Comparison of ENCODE assay signal across 19 cellular contexts in the genomic region with DNA sequence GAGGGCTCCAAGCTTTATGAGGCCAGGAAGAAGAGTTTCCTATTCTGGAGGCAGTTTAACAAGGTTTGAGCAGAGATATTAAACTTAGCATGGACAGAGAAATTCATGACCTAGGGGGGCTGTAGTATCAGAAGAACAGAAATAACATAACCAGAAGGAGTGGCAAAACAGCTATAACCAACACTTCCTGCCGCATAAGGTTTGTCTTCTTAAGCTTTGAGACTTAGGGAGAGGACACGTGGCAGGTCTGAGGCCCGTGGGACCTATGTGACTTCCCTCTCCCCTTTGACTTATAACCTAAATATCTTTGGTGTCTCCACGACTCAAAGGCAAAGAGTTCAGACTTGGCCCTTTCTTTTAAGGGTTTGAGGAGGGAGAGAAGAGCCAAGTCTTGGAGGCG.
DNase-seq lines count a peak whose midpoint lies in the region; ATAC-seq and TF ChIP-seq lines count a peak whose summit lies in the region.
"Had no signal": no experiment of that assay in that cellular context is flagged by ENCODE, and none has a peak within 500 bp of the region (broad histone marks: within the 10 kb centered on the region; RNA-seq: fewer than 3 reads in every experiment).

No MANE protein-coding gene starts in this region.

- no peak for TF ChIP-seq RAD21 in IMR-90 (IDR thresholded peaks at IDR 0.05; ENCODE audit: low read length)

- H2BK15ac ChIP-seq in IMR-90 (ENCODE audit: low read depth, low read length), result no peak overlapping the region

- H4K8ac ChIP-seq in IMR-90 (ENCODE audit: low read depth in 2 of 2, low read length in 2 of 2), result no peak overlapping the region

- no TSS peak for BruUV-seq in IMR-90 (replicated peaks; lab: Mats Ljungman, UMichigan)

- no peak overlapping the region for H3K4me3 Mint-ChIP-seq in activated naive CD8-positive, alpha-beta T cell
- H3K4me3 Mint-ChIP-seq in activated naive CD8-positive, alpha-beta T cell treated with anti-CD3 and anti-CD28 coated beads, Interleukin-2, amount 50 U/mL, for 24 hours, result no peak overlapping the region
- peak overlapping the region in 4 of 5 donors; percentile 0 to 60 (median 32) for H3K4me3 Mint-ChIP-seq in immature natural killer cell
- H3K4me3 Mint-ChIP-seq: CD4-positive, alpha-beta memory T cell had no signal

- H3K4me1 ChIP-seq in IMR-90 (ENCODE audit: control insufficient read depth, insufficient read depth, low read length) (no peaks in the 10 kb centered on the region), heart right ventricle (no peaks in the 10 kb centered on the region)

- H3K56ac ChIP-seq in IMR-90 (ENCODE audit: extremely low read depth, insufficient read depth, low read length), result no peak overlapping the region

- no CpG with 5 or more reads among the region's 5 CpGs for WGBS in IMR-90 (ENCODE audit: extremely low coverage in 2 of 2, insufficient read length in 1 of 2), 2 experiments
- WGBS in heart right ventricle, 2 donors, result 80 to 86% methylated on average over 5 of the region's 5 CpGs

- H3K27ac Mint-ChIP-seq in activated naive CD8-positive, alpha-beta T cell, result peak overlapping the region; percentile 66
- no peak overlapping the region for H3K27ac Mint-ChIP-seq in activated naive CD8-positive, alpha-beta T cell treated with anti-CD3 and anti-CD28 coated beads, Interleukin-2, amount 50 U/mL, for 24 hours
- H3K27ac Mint-ChIP-seq in immature natural killer cell, result peak overlapping the region in 3 of 6 donors; percentile 14 to 70 (median 33)

- dilution Hi-C loops in IMR-90 (cut with HindIII; ENCODE audit: low sequenced_read_pairs, unreplicated experiment), result no loop called here

- H3K27ac ChIP-seq in IMR-90 (ENCODE audit: insufficient read depth, low read length), result no peak overlapping the region
- no peak overlapping the region for H3K27ac ChIP-seq in heart right ventricle
- H3K27ac ChIP-seq: HL-60, SK-N-MC had no signal

- no peak for TF ChIP-seq CTCF in IMR-90 (conservative IDR thresholded peaks at IDR 0.05; ENCODE audit: low read depth, low read length)
- TF ChIP-seq CTCF in heart right ventricle (IDR thresholded peaks at IDR 0.05), result no peak

- H3K14ac ChIP-seq in IMR-90 (replicated peaks; ENCODE audit: low read depth, low read length), result no peak overlapping the region

- POLR2A ChIA-PET in IMR-90 (lab: Charles Lee; ENCODE audit: unreplicated experiment), result no interaction called here

- H3K36me3 ChIP-seq in IMR-90 (ENCODE audit: control insufficient read depth, insufficient read depth, low read length), result no peaks in the 10 kb centered on the region
- no peaks in the 10 kb centered on the region for H3K36me3 ChIP-seq in heart right ventricle

- H2BK5ac ChIP-seq in IMR-90 (ENCODE audit: low read depth, low read length, poor library complexity, severe bottlenecking), result no peak overlapping the region

- H3K9ac ChIP-seq in IMR-90 (ENCODE audit: low read depth, low read length), result no peak overlapping the region

- H3K79me1 ChIP-seq in IMR-90 (ENCODE audit: low read depth in 1 of 2, low read length in 2 of 2), result no peaks in the 10 kb centered on the region

- no peaks in the 10 kb centered on the region for H3K36me3 Mint-ChIP-seq in activated naive CD8-positive, alpha-beta T cell
- peaks cover 10% of the 10 kb centered on the region for H3K36me3 Mint-ChIP-seq in activated naive CD8-positive, alpha-beta T cell treated with anti-CD3 and anti-CD28 coated beads, Interleukin-2, amount 50 U/mL, for 24 hours (ENCODE audit: low read depth)
- no peaks in the 10 kb centered on the region for H3K36me3 Mint-ChIP-seq in immature natural killer cell
- H3K36me3 Mint-ChIP-seq: CD4-positive, alpha-beta memory T cell had no signal

- no peak overlapping the region for H2AK9ac ChIP-seq in IMR-90 (replicated peaks; ENCODE audit: low read depth, low read length, poor library complexity)

- no peak overlapping the region for H3K4ac ChIP-seq in IMR-90 (ENCODE audit: low read depth, low read length)

- H2AK5ac ChIP-seq in IMR-90 (ENCODE audit: low read depth, low read length), result no peak overlapping the region

- no peak overlapping the region for H3K4me2 ChIP-seq in IMR-90 (ENCODE audit: low read depth, low read length)

- H3K18ac ChIP-seq in IMR-90 (ENCODE audit: low read depth, low read length), result no peak overlapping the region

- no peaks in the 10 kb centered on the region for H3K9me1 ChIP-seq in IMR-90 (ENCODE audit: insufficient read depth, low read length)

- H2BK120ac ChIP-seq in IMR-90 (ENCODE audit: low read depth, low read length), result no peak overlapping the region

- H3K27me3 Mint-ChIP-seq in activated naive CD8-positive, alpha-beta T cell, result no peaks in the 10 kb centered on the region
- no peaks in the 10 kb centered on the region for H3K27me3 Mint-ChIP-seq in activated naive CD8-positive, alpha-beta T cell treated with anti-CD3 and anti-CD28 coated beads, Interleukin-2, amount 50 U/mL, for 24 hours
- no peaks in the 10 kb centered on the region for H3K27me3 Mint-ChIP-seq in immature natural killer cell (ENCODE audit: low read depth in 3 of 3)
- H3K27me3 Mint-ChIP-seq: CD4-positive, alpha-beta memory T cell had no signal

- H3K9me3 Mint-ChIP-seq in activated naive CD8-positive, alpha-beta T cell (ENCODE audit: low read depth), result no peaks in the 10 kb centered on the region
- H3K9me3 Mint-ChIP-seq in activated naive CD8-positive, alpha-beta T cell treated with anti-CD3 and anti-CD28 coated beads, Interleukin-2, amount 50 U/mL, for 24 hours, result no peaks in the 10 kb centered on the region
- H3K9me3 Mint-ChIP-seq in immature natural killer cell, result no peaks in the 10 kb centered on the region
- H3K9me3 Mint-ChIP-seq: CD4-positive, alpha-beta memory T cell had no signal

- no peak overlapping the region for H4K5ac ChIP-seq in IMR-90 (ENCODE audit: low read depth, low read length)

- peaks cover 25% of the 10 kb centered on the region for H3K4me1 Mint-ChIP-seq in activated naive CD8-positive, alpha-beta T cell (ENCODE audit: low read depth)
- H3K4me1 Mint-ChIP-seq in activated naive CD8-positive, alpha-beta T cell treated with anti-CD3 and anti-CD28 coated beads, Interleukin-2, amount 50 U/mL, for 24 hours, result peaks cover 16% of the 10 kb centered on the region
- H3K4me1 Mint-ChIP-seq in immature natural killer cell, result peaks cover 20 to 21% of the 10 kb centered on the region in 2 donors

- intact Hi-C loops in IMR-90 (cut with micrococcal nuclease), result no loop called here
- intact Hi-C loops in heart right ventricle (cut with DNase I), result no loop called here

- in situ Hi-C loops in IMR-90 (cut with MboI; ENCODE audit: low sequenced_read_pairs), result loop anchor here (25.0 kb wide), 3 partner anchors 135 to 385 kb away; no protein-coding TSS in a partner anchor

- CTCF ChIA-PET in IMR-90 (lab: Yijun Ruan, JAX), result no interaction called here

- ATAC-seq in activated naive CD8-positive, alpha-beta T cell treated with anti-CD3 and anti-CD28 coated beads, Interleukin-2, amount 50 U/mL, for 24 hours, result no peak
- ATAC-seq in IMR-90 (ENCODE audit: low read depth), result no peak
- no peak for ATAC-seq in heart right ventricle
- ATAC-seq: K562 had no signal

- H3K27me3 ChIP-seq in IMR-90 (ENCODE audit: control insufficient read depth, insufficient read depth, low read length) (peaks cover 7% of the 10 kb centered on the region), heart right ventricle (peaks cover 0 to 7% (median 0%) of the 10 kb centered on the region in 7 donors)

- H4K91ac ChIP-seq in IMR-90 (ENCODE audit: insufficient read depth, low read depth, low read length), result no peak overlapping the region

- H2AFZ ChIP-seq in IMR-90 (replicated peaks; ENCODE audit: low read length, poor library complexity), result peak overlapping the region; percentile 23

- no peak overlapping the region for H2BK20ac ChIP-seq in IMR-90 (ENCODE audit: low read depth, low read length)

- no peak for TF ChIP-seq POLR2A in IMR-90 (IDR thresholded peaks at IDR 0.05; ENCODE audit: low read depth, low read length)

- H3K23ac ChIP-seq in IMR-90 (ENCODE audit: low read depth, low read length), result no peak overlapping the region

- no peaks in the 10 kb centered on the region for H4K20me1 ChIP-seq in IMR-90 (ENCODE audit: insufficient read depth, low read length)

- DNase-seq in activated naive CD8-positive, alpha-beta T cell treated with anti-CD3 and anti-CD28 coated beads, Interleukin-2, amount 50 U/mL, for 24 hours, result no peak
- DNase-seq in IMR-90, result no peak
- peak in 1 of 3 donors; percentile 22 for DNase-seq in immature natural killer cell
- DNase-seq in HPDE6-E6E7 (ENCODE audit: extremely low spot score), result no peak
- no peak for DNase-seq in heart right ventricle
- DNase-seq in stimulated activated CD4-positive, alpha-beta T cell treated with anti-CD3 and anti-CD28 coated beads, Interleukin-4, amount 100 ng/mL, for 24 hours, result no peak
- DNase-seq: C1 segment of cervical spinal cord; CD4-positive, alpha-beta memory T cell; COR-L47; DMS53; NCI-H2029; NCI-H446; NCI-H524 treated with DMSO at 0.1 percent for 48 hours; NCI-H774; SIG-M5 had no signal

- no peaks in the 10 kb centered on the region for H3K9me3 ChIP-seq in IMR-90 (ENCODE audit: control insufficient read depth, insufficient read depth, low read length)
- H3K9me3 ChIP-seq in heart right ventricle, result no peaks in the 10 kb centered on the region

- H3K4me3 ChIP-seq in IMR-90 (ENCODE audit: insufficient read depth, low read depth, low read length) (no peak overlapping the region), heart right ventricle (no peak overlapping the region)
- H3K4me3 ChIP-seq: K562, SK-N-MC had no signal

TF ChIP-seq in IMR-90, 13 proteins besides CTCF, POLR2A, EP300 and RAD21 (continues in another document):
- TF ChIP-seq MXI1 (IDR thresholded peaks at IDR 0.05; ENCODE audit: borderline replicate concordance, low read depth, low read length) (no peak), CHD1 (IDR thresholded peaks at IDR 0.05; ENCODE audit: low read depth, low read length) (no peak), MAFK (IDR thresholded peaks at IDR 0.05; ENCODE audit: low read depth, low read length) (no peak), SMC3 (IDR thresholded peaks at IDR 0.05; ENCODE audit: low read depth, low read length) (no peak), MAZ (IDR thresholded peaks at IDR 0.05; ENCODE audit: borderline replicate concordance, low read depth, low read length) (no peak), RFX5 (IDR thresholded peaks at IDR 0.05; ENCODE audit: low read depth, low read length) (no peak)
- TF ChIP-seq, protein P1, sequence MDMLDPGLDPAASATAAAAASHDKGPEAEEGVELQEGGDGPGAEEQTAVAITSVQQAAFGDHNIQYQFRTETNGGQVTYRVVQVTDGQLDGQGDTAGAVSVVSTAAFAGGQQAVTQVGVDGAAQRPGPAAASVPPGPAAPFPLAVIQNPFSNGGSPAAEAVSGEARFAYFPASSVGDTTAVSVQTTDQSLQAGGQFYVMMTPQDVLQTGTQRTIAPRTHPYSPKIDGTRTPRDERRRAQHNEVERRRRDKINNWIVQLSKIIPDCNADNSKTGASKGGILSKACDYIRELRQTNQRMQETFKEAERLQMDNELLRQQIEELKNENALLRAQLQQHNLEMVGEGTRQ (IDR thresholded peaks at IDR 0.05; ENCODE audit: low read depth, low read length), result no peak

Comparison
In these comparisons a context has a peak if more than half of its experiments do, and no peak if none do; other contexts are left out.
1. H3K4me3 Mint-ChIP-seq: peak in immature natural killer cell (4 of 5); none in activated naive CD8-positive, alpha-beta T cell (single experiment) and activated naive CD8-positive, alpha-beta T cell treated with anti-CD3 and anti-CD28 coated beads, Interleukin-2, amount 50 U/mL, for 24 hours (single experiment).